Comparison of ENCODE assay signal across 8 cellular contexts in the genomic region with DNA sequence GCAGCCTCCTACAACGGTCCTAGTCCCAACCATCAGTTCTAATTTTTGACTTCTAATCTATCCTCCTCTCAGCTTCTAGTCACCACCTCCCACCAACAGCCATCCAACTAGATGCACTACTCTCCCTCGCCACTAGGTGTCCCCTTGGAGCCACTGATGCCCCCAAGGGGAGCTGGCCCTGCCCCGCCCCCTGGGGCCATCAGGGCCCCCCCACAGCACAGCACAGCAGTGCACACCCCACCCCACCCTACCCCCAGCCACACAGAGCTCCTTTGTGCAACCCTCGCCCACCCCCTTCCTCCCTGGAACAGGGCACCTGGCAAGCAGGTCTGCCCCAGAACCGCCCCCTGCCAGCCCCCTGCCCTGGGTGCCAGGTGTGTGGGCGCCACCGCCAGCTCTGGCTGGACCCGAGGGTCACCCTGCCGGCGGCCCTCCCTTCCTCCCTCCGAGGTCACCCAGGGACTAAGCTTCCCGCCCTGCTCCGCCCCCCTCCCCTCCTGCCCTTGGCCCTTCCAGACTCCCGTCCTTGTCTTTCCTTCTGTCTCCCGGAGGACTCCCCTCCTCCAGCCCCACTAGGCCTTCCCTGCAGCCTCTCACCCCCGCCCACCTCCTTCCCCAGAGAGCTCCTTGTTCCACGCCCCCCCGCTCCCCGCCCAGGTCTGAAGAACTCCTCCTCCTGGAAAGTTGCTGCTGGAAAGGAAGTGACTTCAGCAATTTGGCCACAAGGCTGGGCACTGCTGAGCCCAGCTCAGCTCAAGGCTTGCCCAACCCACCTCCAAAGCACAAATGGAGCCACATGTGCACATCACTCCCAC. TPM values are rescaled to one million over a fixed set of nuclear protein-coding genes. Genes with fewer than 3 reads are reported as not detected.
DNase-seq lines count a peak whose midpoint lies in the region; ATAC-seq and TF ChIP-seq lines count a peak whose summit lies in the region.

No MANE protein-coding gene starts in this region.

- H3K36me3 ChIP-seq in DOHH2 (ENCODE audit: control insufficient read depth, low read length) (no peaks in the 10 kb centered on the region), adrenal gland (replicated peaks in 1 of 2) (peaks cover 0 to 30% of the 10 kb centered on the region in 2 donors)

- H3K27me3 ChIP-seq in DOHH2 (ENCODE audit: control insufficient read depth, low read length) = no peaks in the 10 kb centered on the region
- H3K27me3 ChIP-seq in adrenal gland = no peaks in the 10 kb centered on the region

- H3K9me3 ChIP-seq in DOHH2 (ENCODE audit: control insufficient read depth, insufficient read depth, low read length) (no peaks in the 10 kb centered on the region), adrenal gland (replicated peaks in 1 of 3) (no peaks in the 10 kb centered on the region)

- peaks cover 43% of the 10 kb centered on the region for H3K4me1 ChIP-seq in DOHH2 (ENCODE audit: control insufficient read depth, low read length)
- peaks cover 47 to 61% of the 10 kb centered on the region in 2 donors for H3K4me1 ChIP-seq in adrenal gland (replicated peaks in 1 of 2)

- in situ Hi-C loops in KBM-7 (cut with MboI; ENCODE audit: low pct_unique_long_range_greater_than_20kb, low sequenced_read_pairs) = no loop called here

- H3K27ac Mint-ChIP-seq in progenitor cell of endocrine pancreas = peak overlapping the region; percentile 56
- H3K27ac Mint-ChIP-seq in type B pancreatic cell = peak overlapping the region; percentile 98

- H3K27me3 Mint-ChIP-seq in progenitor cell of endocrine pancreas (no peaks in the 10 kb centered on the region), type B pancreatic cell (no peaks in the 10 kb centered on the region)

- DNase-seq in KBM-7 (peak; percentile 80), T follicular helper cell (ENCODE audit: low read depth) (peak; percentile 56), adrenal gland (peak; percentile 94 to 99 (median 99)), left cardiac atrium (peak; percentile 96), progenitor cell of endocrine pancreas (ENCODE audit: low spot score, unreplicated experiment) (peak; percentile 66), type B pancreatic cell (ENCODE audit: extremely low spot score, unreplicated experiment) (peak; percentile 84)

- no peaks in the 10 kb centered on the region for H3K79me2 ChIP-seq in DOHH2 (ENCODE audit: control insufficient read depth, low read length)

- ATAC-seq in left cardiac atrium (peak; percentile 71 to 79), GM21423 (IDR thresholded peaks at IDR 0.05; ENCODE audit: unreplicated experiment) (no peak)

- H3K4me1 Mint-ChIP-seq in progenitor cell of endocrine pancreas (ENCODE audit: low read depth) = peaks cover 49% of the 10 kb centered on the region
- peaks cover 53% of the 10 kb centered on the region for H3K4me1 Mint-ChIP-seq in type B pancreatic cell (ENCODE audit: unreplicated experiment)

- intact Hi-C loops in adrenal gland (cut with DNase I) (loop anchor here (2.0 to 10.0 kb wide), 3 partner anchors 45 to 152 kb away; a partner anchor contains a TSS), left cardiac atrium (cut with DNase I) (loop anchor here (5.0 to 10.0 kb wide), 2 partner anchors 45 to 108 kb away; a partner anchor contains a TSS)

- peaks cover 6% of the 10 kb centered on the region for H3F3A ChIP-seq in DOHH2 (ENCODE audit: control insufficient read depth, insufficient read depth)

- TF ChIP-seq CTCF in DOHH2 (IDR thresholded peaks at IDR 0.05; ENCODE audit: low read depth, low read length, poor library complexity, severe bottlenecking) (peak; percentile 90), adrenal gland (IDR thresholded peaks at IDR 0.05) (peak; percentile 90 to 95 (median 93)), progenitor cell of endocrine pancreas (IDR thresholded peaks at IDR 0.05; ENCODE audit: unreplicated experiment) (peak; percentile 92), type B pancreatic cell (conservative IDR thresholded peaks at IDR 0.05) (peak; percentile 98)

- H3K4me3 ChIP-seq in DOHH2 (ENCODE audit: low read length) (peak overlapping the region; percentile 60), adrenal gland (peak overlapping the region in 1 of 4 donors; percentile 28)

- WGBS in adrenal gland, 4 donors = 2 to 5% (median 3%) methylated on average over 3 to 19 of the region's 19 CpGs

- H3K4me2 ChIP-seq in DOHH2 (ENCODE audit: low read length) = peak overlapping the region; percentile 83

- peak overlapping the region; percentile 51 for H3K27ac ChIP-seq in DOHH2 (ENCODE audit: low read depth, low read length)
- H3K27ac ChIP-seq in adrenal gland = peak overlapping the region; percentile 11 to 96 (median 82)

- H3K4me3 Mint-ChIP-seq in progenitor cell of endocrine pancreas (ENCODE audit: low read depth) (no peak overlapping the region), type B pancreatic cell (peak overlapping the region; percentile 78)

- peaks cover 3% of the 10 kb centered on the region; the same call in 1 of the 2 replicates for H4K20me1 ChIP-seq in DOHH2 (ENCODE audit: control insufficient read depth, insufficient read depth, low read depth, low read length)

- H3K36me3 Mint-ChIP-seq in progenitor cell of endocrine pancreas (ENCODE audit: insufficient read depth) = peaks cover 4% of the 10 kb centered on the region
- peaks cover 15% of the 10 kb centered on the region for H3K36me3 Mint-ChIP-seq in type B pancreatic cell

- H3K9me2 ChIP-seq in DOHH2 (replicated peaks; ENCODE audit: control insufficient read depth, low read length) = no peaks in the 10 kb centered on the region

- no peaks in the 10 kb centered on the region for H3K9me3 Mint-ChIP-seq in progenitor cell of endocrine pancreas (ENCODE audit: low read depth)
- no peaks in the 10 kb centered on the region for H3K9me3 Mint-ChIP-seq in type B pancreatic cell

- peak in 1 of 2 donors; percentile 65 for TF ChIP-seq POLR2A in adrenal gland (IDR thresholded peaks at IDR 0.05)

RNA-seq across cellular contexts. Expression of a gene that starts 47.0 kb away (rescaled TPM):
- 100 to 1,000 TPM in 1 of 8 donors, 10 to 100 TPM in 7; 43.9 to 111 (median 71.8) TPM for total RNA-seq in adrenal gland
- 10 to 100 TPM; 10.4 to 98.5 (median 27.0) TPM for polyA plus RNA-seq in adrenal gland
- total RNA-seq in left cardiac atrium = 10 to 100 TPM; 37.6 to 39.1 TPM
- 53.3 and 56.3 TPM in 2 replicates for total RNA-seq in progenitor cell of endocrine pancreas
- total RNA-seq in type B pancreatic cell (ENCODE audit: low replicate concordance) = 49.3 and 61.0 TPM in 2 replicates
